18 cellular contexts compared by ENCODE assay signal in the genomic region with DNA sequence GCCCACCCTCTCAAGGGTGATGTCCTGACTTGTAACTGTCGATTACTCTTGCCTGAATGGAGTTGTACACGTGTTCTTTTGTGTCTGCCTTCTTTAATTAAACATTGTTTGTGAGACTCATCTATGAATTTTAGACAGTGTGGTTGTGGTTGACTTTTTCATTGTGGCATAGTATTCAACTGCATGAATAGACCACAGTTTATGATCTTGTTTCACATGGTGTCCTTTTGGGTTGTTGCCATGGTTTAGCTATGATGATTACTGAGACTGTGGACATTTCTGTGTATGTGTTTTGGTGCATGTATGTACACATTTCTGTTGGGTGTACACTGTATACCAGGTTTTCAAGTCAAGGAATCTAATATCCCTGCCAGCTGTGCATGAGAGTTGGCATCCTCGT. TPM values are rescaled to one million over a fixed set of nuclear protein-coding genes. Genes with fewer than 3 reads are reported as not detected.
A peak's percentile ranks its signal among the peaks of the same experiment; 100 is the strongest.
DNase-seq lines count a peak whose midpoint lies in the region; ATAC-seq, FAIRE-seq and TF ChIP-seq lines count a peak whose summit lies in the region.
"Had no signal": no experiment of that assay in that cellular context is flagged by ENCODE, and none has a peak within 500 bp of the region (broad histone marks: within the 10 kb centered on the region; RNA-seq: fewer than 3 reads in every experiment).

No MANE protein-coding gene starts in this region.

- POLR2A ChIA-PET in activated CD8-positive, alpha-beta T cell treated with anti-CD3 and anti-CD28 coated beads for 36 hours (lab: Charles Lee) = no interaction called here
- POLR2A ChIA-PET in activated CD4-positive, alpha-beta memory T cell treated with anti-CD3 and anti-CD28 coated beads, Interleukin-2, amount 10 ng/mL, durations not matched to agents 7 days and 5 days (lab: Charles Lee) = interaction anchor here (2.0 kb wide), 1 partner anchor 29 kb away, joined by 11 read pairs; a partner anchor contains a TSS

- H3K4me3 ChIP-seq in keratinocyte (ENCODE audit: control insufficient read depth in 2 of 3, extremely low read depth in 1 of 3, insufficient read depth in 2 of 3, low read depth in 1 of 3, low read length in 3 of 3) = no peak overlapping the region
- H3K4me3 ChIP-seq: A549, PC-9 had no signal

- no peak for DNase-seq in activated naive CD8-positive, alpha-beta T cell treated with anti-CD3 and anti-CD28 coated beads for 36 hours
- DNase-seq in activated CD8-positive, alpha-beta T cell treated with anti-CD3 and anti-CD28 coated beads for 36 hours = no peak
- no peak for DNase-seq in keratinocyte (ENCODE audit: low read depth, low spot score)
- DNase-seq in activated CD4-positive, alpha-beta memory T cell treated with anti-CD3 and anti-CD28 coated beads, Interleukin-2, amount 10 ng/mL, durations not matched to agents 7 days and 5 days = no peak
- DNase-seq in NOMO-1 treated with dmso at 0.1 percent for 144 hours (lab: John Stamatoyannopoulos, UW; ENCODE audit: unreplicated experiment) = no peak
- DNase-seq: NCI-H1105 treated with DMSO at 0.1 percent for 48 hours, NCI-H187, NCI-H446 treated with DMSO at 0.1 percent for 48 hours, NCI-H748 treated with DMSO at 0.1 percent for 48 hours, PC-9 had no signal

- ATAC-seq in activated CD8-positive, alpha-beta T cell treated with anti-CD3 and anti-CD28 coated beads for 36 hours = no peak
- ATAC-seq in GM21529 (IDR thresholded peaks at IDR 0.05; ENCODE audit: unreplicated experiment) = no peak
- ATAC-seq in HG03025 (IDR thresholded peaks at IDR 0.05; ENCODE audit: low FRiP score, unreplicated experiment) = no peak
- ATAC-seq: A549, HepG2 had no signal

- H3K4me1 Mint-ChIP-seq in activated naive CD8-positive, alpha-beta T cell (ENCODE audit: low read depth) = peaks cover 15% of the 10 kb centered on the region
- H3K4me1 Mint-ChIP-seq in activated naive CD8-positive, alpha-beta T cell treated with anti-CD3 and anti-CD28 coated beads for 36 hours = peaks cover 18% of the 10 kb centered on the region
- H3K4me1 Mint-ChIP-seq in activated CD8-positive, alpha-beta T cell treated with anti-CD3 and anti-CD28 coated beads for 36 hours (ENCODE audit: low read depth) = peaks cover 15% of the 10 kb centered on the region
- H3K4me1 Mint-ChIP-seq in activated CD4-positive, alpha-beta memory T cell treated with anti-CD3 and anti-CD28 coated beads, Interleukin-2, amount 10 ng/mL, durations not matched to agents 7 days and 5 days = peaks cover 14% of the 10 kb centered on the region

- no peak overlapping the region for H3K27ac Mint-ChIP-seq in activated naive CD8-positive, alpha-beta T cell
- H3K27ac Mint-ChIP-seq in activated naive CD8-positive, alpha-beta T cell treated with anti-CD3 and anti-CD28 coated beads for 36 hours = no peak overlapping the region
- H3K27ac Mint-ChIP-seq in activated CD8-positive, alpha-beta T cell treated with anti-CD3 and anti-CD28 coated beads for 36 hours = peak overlapping the region; percentile 0
- H3K27ac Mint-ChIP-seq in activated CD4-positive, alpha-beta memory T cell treated with anti-CD3 and anti-CD28 coated beads, Interleukin-2, amount 10 ng/mL, durations not matched to agents 7 days and 5 days = no peak overlapping the region

- peak overlapping the region; percentile 49 for H3K4me3 Mint-ChIP-seq in activated naive CD8-positive, alpha-beta T cell
- H3K4me3 Mint-ChIP-seq in activated naive CD8-positive, alpha-beta T cell treated with anti-CD3 and anti-CD28 coated beads for 36 hours = no peak overlapping the region
- no peak overlapping the region for H3K4me3 Mint-ChIP-seq in activated CD8-positive, alpha-beta T cell treated with anti-CD3 and anti-CD28 coated beads for 36 hours
- H3K4me3 Mint-ChIP-seq in activated CD4-positive, alpha-beta memory T cell treated with anti-CD3 and anti-CD28 coated beads, Interleukin-2, amount 10 ng/mL, durations not matched to agents 7 days and 5 days = no peak overlapping the region
- H3K4me3 Mint-ChIP-seq: CD14-positive monocyte had no signal

- H3K27me3 ChIP-seq in keratinocyte (ENCODE audit: control insufficient read depth, extremely low read depth, insufficient read depth, low read length) = no peaks in the 10 kb centered on the region

- H3K9me1 ChIP-seq in keratinocyte (ENCODE audit: control insufficient read depth, extremely low read depth, insufficient read depth, low read length) = no peaks in the 10 kb centered on the region

- no peaks in the 10 kb centered on the region for H3K79me2 ChIP-seq in keratinocyte (ENCODE audit: control insufficient read depth, insufficient read depth, low read length)

- no peak overlapping the region for H3K4me2 ChIP-seq in keratinocyte (ENCODE audit: control insufficient read depth, extremely low read depth, insufficient read depth, low read depth, low read length)
- H3K4me2 ChIP-seq: A549, PC-9 had no signal

- no peaks in the 10 kb centered on the region for H3K27me3 Mint-ChIP-seq in activated naive CD8-positive, alpha-beta T cell
- H3K27me3 Mint-ChIP-seq in activated naive CD8-positive, alpha-beta T cell treated with anti-CD3 and anti-CD28 coated beads for 36 hours = no peaks in the 10 kb centered on the region
- no peaks in the 10 kb centered on the region for H3K27me3 Mint-ChIP-seq in activated CD8-positive, alpha-beta T cell treated with anti-CD3 and anti-CD28 coated beads for 36 hours
- peaks cover 19% of the 10 kb centered on the region for H3K27me3 Mint-ChIP-seq in activated CD4-positive, alpha-beta memory T cell treated with anti-CD3 and anti-CD28 coated beads, Interleukin-2, amount 10 ng/mL, durations not matched to agents 7 days and 5 days

- intact Hi-C loops in activated CD8-positive, alpha-beta T cell treated with anti-CD3 and anti-CD28 coated beads for 36 hours (cut with micrococcal nuclease) = no loop called here

- CTCF ChIA-PET in activated CD8-positive, alpha-beta T cell treated with anti-CD3 and anti-CD28 coated beads for 36 hours (lab: Charles Lee) = no interaction called here
- CTCF ChIA-PET in activated CD4-positive, alpha-beta memory T cell treated with anti-CD3 and anti-CD28 coated beads, Interleukin-2, amount 10 ng/mL, durations not matched to agents 7 days and 5 days (lab: Charles Lee) = interaction anchor here (1.3 kb wide), 1 partner anchor 8 kb away, joined by 4 read pairs; no protein-coding TSS in a partner anchor

- no peak for TF ChIP-seq CTCF in activated CD8-positive, alpha-beta T cell treated with anti-CD3 and anti-CD28 coated beads for 36 hours (IDR thresholded peaks at IDR 0.05)
- no peak for TF ChIP-seq CTCF in keratinocyte (optimal IDR thresholded peaks at IDR 0.05 in 1 of 3, IDR thresholded peaks at IDR 0.05 in 1 of 3, conservative IDR thresholded peaks at IDR 0.05 in 1 of 3; ENCODE audit: extremely low read depth in 1 of 3, insufficient read depth in 2 of 3, low read length in 3 of 3)

- peaks cover 28% of the 10 kb centered on the region for H3K4me1 ChIP-seq in keratinocyte (ENCODE audit: control insufficient read depth, extremely low read depth, insufficient read depth, low read length)
- H3K4me1 ChIP-seq: A549 had no signal

- H2AFZ ChIP-seq in keratinocyte (ENCODE audit: control insufficient read depth, low read length) = no peak overlapping the region
- H2AFZ ChIP-seq: PC-9 had no signal

- H3K27ac ChIP-seq in keratinocyte (ENCODE audit: control insufficient read depth, insufficient read depth, low read length) = no peak overlapping the region
- H3K27ac ChIP-seq: A549, PC-9 had no signal

- no peaks in the 10 kb centered on the region for H3K9me3 Mint-ChIP-seq in activated naive CD8-positive, alpha-beta T cell (ENCODE audit: low read depth)
- no peaks in the 10 kb centered on the region for H3K9me3 Mint-ChIP-seq in activated naive CD8-positive, alpha-beta T cell treated with anti-CD3 and anti-CD28 coated beads for 36 hours
- H3K9me3 Mint-ChIP-seq in activated CD8-positive, alpha-beta T cell treated with anti-CD3 and anti-CD28 coated beads for 36 hours = no peaks in the 10 kb centered on the region
- no peaks in the 10 kb centered on the region for H3K9me3 Mint-ChIP-seq in activated CD4-positive, alpha-beta memory T cell treated with anti-CD3 and anti-CD28 coated beads, Interleukin-2, amount 10 ng/mL, durations not matched to agents 7 days and 5 days

- peaks cover 3% of the 10 kb centered on the region for H3K36me3 Mint-ChIP-seq in activated naive CD8-positive, alpha-beta T cell
- H3K36me3 Mint-ChIP-seq in activated naive CD8-positive, alpha-beta T cell treated with anti-CD3 and anti-CD28 coated beads for 36 hours = peaks cover 5% of the 10 kb centered on the region
- peaks cover 9% of the 10 kb centered on the region for H3K36me3 Mint-ChIP-seq in activated CD8-positive, alpha-beta T cell treated with anti-CD3 and anti-CD28 coated beads for 36 hours (ENCODE audit: low read depth)
- peaks cover 9% of the 10 kb centered on the region for H3K36me3 Mint-ChIP-seq in activated CD4-positive, alpha-beta memory T cell treated with anti-CD3 and anti-CD28 coated beads, Interleukin-2, amount 10 ng/mL, durations not matched to agents 7 days and 5 days (ENCODE audit: low read depth)

- no peaks in the 10 kb centered on the region for H4K20me1 ChIP-seq in keratinocyte (ENCODE audit: control insufficient read depth, extremely low read depth, insufficient read depth, low read length)

- H3K9ac ChIP-seq in keratinocyte (ENCODE audit: control insufficient read depth, extremely low read depth, insufficient read depth, low read length) = no peak overlapping the region

- dilution Hi-C loops in keratinocyte (cut with MboI; ENCODE audit: extremely low pct_ligation_motif_present, low sequenced_read_pairs) = no loop called here

- peaks cover 0 to 13% of the 10 kb centered on the region in 2 experiments for H3K36me3 ChIP-seq in keratinocyte (ENCODE audit: control insufficient read depth in 2 of 2, extremely low read depth in 1 of 2, insufficient read depth in 2 of 2, low read length in 2 of 2)

- FAIRE-seq in keratinocyte (lab: Jason Lieb, UNC) = peak; percentile 20
- FAIRE-seq: A549, D721Med, H1, HepG2 had no signal

- no peaks in the 10 kb centered on the region for H3K9me3 ChIP-seq in keratinocyte (ENCODE audit: control insufficient read depth, low read depth, low read length)
- H3K9me3 ChIP-seq: A549 had no signal

RNA-seq across cellular contexts. Expression of a gene that starts 30.1 kb away (rescaled TPM):
- 10 to 100 TPM; 56.8 to 59.9 TPM for total RNA-seq in activated naive CD8-positive, alpha-beta T cell treated with anti-CD3 and anti-CD28 coated beads for 36 hours
- total RNA-seq in activated CD8-positive, alpha-beta T cell treated with anti-CD3 and anti-CD28 coated beads for 36 hours = 10 to 100 TPM; 54.4 to 58.2 TPM
- 97.3 to 124 TPM (median 115 TPM) in 3 replicates for polyA plus RNA-seq in keratinocyte
- polyA plus RNA-seq in keratinocyte (2011; ENCODE audit: low read depth) = 80.2 TPM
- 84.1 and 131 TPM in 2 replicates for polyA plus RNA-seq in keratinocyte (2011; cell fraction: cytosol; rRNA removed)
- polyA plus RNA-seq in keratinocyte (2011; cell fraction: nucleus; rRNA removed) = 97.5 and 103 TPM in 2 replicates
- polyA plus RNA-seq in keratinocyte (2012; ENCODE audit: low replicate concordance) = 58.7 and 113 TPM in 2 replicates
- 72.7 to 98.4 TPM (median 93.8 TPM) in 3 replicates for polyA minus RNA-seq in keratinocyte
- 74.4 TPM for polyA minus RNA-seq in keratinocyte (2011; cell fraction: cytosol; rRNA and poly(A)+ RNA removed)
- 32.7 and 42.4 TPM in 2 replicates for polyA minus RNA-seq in keratinocyte (2011; cell fraction: nucleus; rRNA and poly(A)+ RNA removed)
- 100 to 1,000 TPM in 1 of 2 experiments, 10 to 100 TPM in 1; 97.3 to 102 TPM for total RNA-seq in activated CD4-positive, alpha-beta memory T cell treated with anti-CD3 and anti-CD28 coated beads, Interleukin-2, amount 10 ng/mL, durations not matched to agents 7 days and 5 days
